Comparison of ENCODE assay signal across 8 cellular contexts in genomic region chr12:27244680-27245005, GRCh38. TPM values are rescaled to one million over a fixed set of nuclear protein-coding genes. Genes with fewer than 3 reads are reported as not detected.
A peak's percentile ranks its signal among the peaks of the same experiment; 100 is the strongest.
DNase-seq lines count a peak whose midpoint lies in the region; ATAC-seq and TF ChIP-seq lines count a peak whose summit lies in the region.

No MANE protein-coding gene starts in this region.

- H3K4me3 ChIP-seq in AG10803 (ENCODE audit: low read length), result peak overlapping the region; percentile 82
- H3K4me3 ChIP-seq in HFF-Myc (replicated peaks; ENCODE audit: low read depth, low read length), result peak overlapping the region; percentile 71
- H3K4me3 ChIP-seq in right lobe of liver, result peak overlapping the region; percentile 63 to 84 (median 68)

- H3K27ac ChIP-seq in right lobe of liver, result peak overlapping the region; percentile 82 to 89 (median 85)

- no peak for TF ChIP-seq POLR2A in right lobe of liver (IDR thresholded peaks at IDR 0.05)

- intact Hi-C loops in right lobe of liver (cut with DNase I), result no loop called here
- intact Hi-C loops in left colon (cut with DNase I, micrococcal nuclease), result no loop called here

- H3K4me3 Mint-ChIP-seq in type B pancreatic cell, result peak overlapping the region; percentile 99

- no peaks in the 10 kb centered on the region for H3K36me3 ChIP-seq in right lobe of liver

- no peak for ATAC-seq in right lobe of liver
- ATAC-seq in HG03196 (IDR thresholded peaks at IDR 0.05; ENCODE audit: unreplicated experiment), result no peak
- no peak for ATAC-seq in left colon

- no peaks in the 10 kb centered on the region for H3K9me3 ChIP-seq in right lobe of liver

- TF ChIP-seq CTCF in AG10803 (conservative IDR thresholded peaks at IDR 0.05; ENCODE audit: low read length) (no peak), HFF-Myc (IDR thresholded peaks at IDR 0.05; ENCODE audit: low read depth, low read length, missing control alignments) (no peak), right lobe of liver (IDR thresholded peaks at IDR 0.05) (no peak), type B pancreatic cell (conservative IDR thresholded peaks at IDR 0.05) (no peak)

- peaks cover 20% of the 10 kb centered on the region for H3K4me1 Mint-ChIP-seq in type B pancreatic cell (ENCODE audit: unreplicated experiment)

- peaks cover 6% of the 10 kb centered on the region for H3K9me3 Mint-ChIP-seq in type B pancreatic cell

- H3K36me3 Mint-ChIP-seq in type B pancreatic cell, result peaks cover 33% of the 10 kb centered on the region

- DNase-seq in AG10803 (ENCODE audit: low read depth), result peak; percentile 55
- DNase-seq in HFF-Myc (ENCODE audit: extremely low read depth, low read depth), result no peak
- peak; percentile 53 for DNase-seq in amniotic epithelial cell (ENCODE audit: low read depth)
- DNase-seq in right lobe of liver, result no peak
- DNase-seq in type B pancreatic cell (ENCODE audit: extremely low spot score, unreplicated experiment), result no peak
- DNase-seq in NCI-H1092 treated with DMSO at 0.1 percent for 48 hours (lab: John Stamatoyannopoulos, UW), result no peak
- DNase-seq in left colon, result no peak

- peaks cover 0 to 15% (median 7%) of the 10 kb centered on the region in 4 donors for H3K4me1 ChIP-seq in right lobe of liver

- H3K27me3 Mint-ChIP-seq in type B pancreatic cell, result peaks cover 5% of the 10 kb centered on the region

- no peaks in the 10 kb centered on the region for H3K27me3 ChIP-seq in right lobe of liver

- H3K27ac Mint-ChIP-seq in type B pancreatic cell, result peak overlapping the region; percentile 98

- WGBS in right lobe of liver (ENCODE audit: insufficient coverage, low coverage, low lambda C conversion rate, missing lambda C conversion rate), result under 1% methylated on average over 12 of the region's 13 CpGs

RNA-seq across cellular contexts. Expression of gene STK38L, which starts 0.6 kb away (rescaled TPM):
- total RNA-seq in right lobe of liver (10 to 100 TPM in 1 of 6 experiments, 1 to 10 TPM in 5; 6.0 to 18.1 (median 7.3) TPM), type B pancreatic cell (ENCODE audit: low replicate concordance) (43.1 and 75.9 TPM in 2 replicates), left colon (10 to 100 TPM; 34.2 to 67.7 TPM)

Comparison
In these comparisons a context has a peak if more than half of its experiments do, and no peak if none do; other contexts are left out.
1. DNase-seq: peak in AG10803 (single experiment) and amniotic epithelial cell (single experiment); none in HFF-Myc (single experiment), right lobe of liver (0 of 3), type B pancreatic cell (single experiment), NCI-H1092 treated with DMSO at 0.1 percent for 48 hours (single experiment) and left colon (0 of 2).
2. Peak in every context shown above with its lines, with median percentiles within 50 percentile points of each other: H3K4me3 ChIP-seq.